In the genomic region with DNA sequence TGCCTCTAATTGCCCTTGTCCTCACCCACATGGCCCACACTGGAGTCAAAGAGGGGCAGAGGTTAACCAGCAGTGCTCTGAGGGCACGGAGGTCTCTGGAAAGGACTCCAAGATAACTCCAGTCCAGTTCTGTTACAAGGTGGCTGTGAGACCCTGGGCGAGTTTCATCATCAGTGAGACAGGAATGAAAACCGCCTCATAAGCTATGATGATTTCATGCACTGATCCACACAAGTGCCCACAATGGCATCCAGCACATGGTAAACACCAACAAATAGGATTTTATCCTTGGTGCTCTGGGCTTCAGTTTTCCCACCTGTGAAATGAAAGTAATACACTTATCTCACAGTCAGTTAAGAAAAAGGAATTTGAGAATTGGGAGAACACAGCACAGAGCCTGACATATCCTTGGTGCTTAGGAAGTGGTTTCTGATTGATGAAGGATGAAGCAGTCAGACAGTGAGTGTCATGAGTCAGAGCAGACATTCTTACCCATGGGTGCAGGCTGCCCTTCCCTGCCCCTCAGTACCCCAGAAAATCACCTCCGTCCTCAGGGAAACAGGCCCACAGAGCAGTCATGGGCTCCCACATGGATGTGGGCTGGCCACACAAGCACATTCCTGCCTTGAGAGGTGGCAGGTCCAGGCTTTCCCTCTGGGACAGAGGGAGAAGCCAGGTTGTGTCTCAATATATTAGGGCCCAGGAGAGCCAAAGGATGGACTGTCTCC, we compare ENCODE assay signal across 17 cellular contexts. TPM values are rescaled to one million over a fixed set of nuclear protein-coding genes. Genes with fewer than 3 reads are reported as not detected.
DNase-seq lines count a peak whose midpoint lies in the region; ATAC-seq and TF ChIP-seq lines count a peak whose summit lies in the region.
"Had no signal": no experiment of that assay in that cellular context is flagged by ENCODE, and none has a peak within 500 bp of the region (broad histone marks: within the 10 kb centered on the region; RNA-seq: fewer than 3 reads in every experiment).

No MANE protein-coding gene starts in this region.

- peak overlapping the region; percentile 35; the same call in 1 of the 2 replicates for H3K27ac ChIP-seq in BLaER1
- H3K27ac ChIP-seq in GM23248: no peak overlapping the region
- H3K27ac ChIP-seq in mammary epithelial cell (ENCODE audit: insufficient read depth, low read depth, low read length): no peak overlapping the region

- H3K36me3 ChIP-seq in BLaER1: no peaks in the 10 kb centered on the region
- H3K36me3 ChIP-seq in GM23248 (ENCODE audit: low read depth): no peaks in the 10 kb centered on the region
- no peaks in the 10 kb centered on the region for H3K36me3 ChIP-seq in mammary epithelial cell (ENCODE audit: insufficient read depth, low read length)
- H3K36me3 ChIP-seq in mucosa of descending colon (ENCODE audit: low read depth): no peaks in the 10 kb centered on the region

- no peaks in the 10 kb centered on the region for H3K79me2 ChIP-seq in GM23248 (ENCODE audit: insufficient read depth)
- H3K79me2 ChIP-seq in mammary epithelial cell (ENCODE audit: insufficient read depth, low read length): no peaks in the 10 kb centered on the region

- H3K4me2 ChIP-seq in BLaER1 (peak overlapping the region; percentile 73), GM23248 (ENCODE audit: unreplicated experiment) (peak overlapping the region; percentile 30), mammary epithelial cell (ENCODE audit: insufficient read depth, low read depth, low read length) (peak overlapping the region; percentile 38)

- H3K4me1 ChIP-seq in BLaER1 (peaks cover 28% of the 10 kb centered on the region), GM23248 (ENCODE audit: insufficient read depth) (peaks cover 41% of the 10 kb centered on the region), mammary epithelial cell (ENCODE audit: insufficient read depth, low read length) (peaks cover 17% of the 10 kb centered on the region), mucosa of descending colon (ENCODE audit: low read depth) (peaks cover 22% of the 10 kb centered on the region)

- H4K20me1 ChIP-seq in BLaER1: no peaks in the 10 kb centered on the region
- H4K20me1 ChIP-seq in GM23248 (ENCODE audit: insufficient read depth): no peaks in the 10 kb centered on the region
- H4K20me1 ChIP-seq in mammary epithelial cell (ENCODE audit: insufficient read depth, low read length): no peaks in the 10 kb centered on the region

- no peaks in the 10 kb centered on the region for H3K9me2 ChIP-seq in GM23248 (ENCODE audit: insufficient read depth)

- no peak overlapping the region for H3K4me3 ChIP-seq in BLaER1
- no peak overlapping the region for H3K4me3 ChIP-seq in GM23248
- no peak overlapping the region for H3K4me3 ChIP-seq in mammary epithelial cell (replicated peaks in 1 of 3; ENCODE audit: insufficient read depth in 1 of 3, low read depth in 2 of 3, low read length in 3 of 3)
- H3K4me3 ChIP-seq in mucosa of descending colon: no peak overlapping the region

- no peak overlapping the region for H2AFZ ChIP-seq in GM23248
- peak overlapping the region; percentile 38 for H2AFZ ChIP-seq in mammary epithelial cell (ENCODE audit: low read depth, low read length)

- H3K9me3 ChIP-seq in BLaER1 (no peaks in the 10 kb centered on the region), GM23248 (ENCODE audit: low read depth) (no peaks in the 10 kb centered on the region), mammary epithelial cell (replicated peaks; ENCODE audit: insufficient read depth, low read length) (no peaks in the 10 kb centered on the region), mucosa of descending colon (no peaks in the 10 kb centered on the region)

- H3K27me3 ChIP-seq in BLaER1 (no peaks in the 10 kb centered on the region), GM23248 (replicated peaks; ENCODE audit: insufficient read depth) (no peaks in the 10 kb centered on the region), mammary epithelial cell (ENCODE audit: insufficient read depth, low read length) (no peaks in the 10 kb centered on the region)

- in situ Hi-C loops in GM23248 (cut with MboI): no loop called here
- in situ Hi-C loops in mammary epithelial cell (cut with MboI; ENCODE audit: low sequenced_read_pairs in 2 of 2): no loop called here

- ATAC-seq in mucosa of descending colon (no peak), HG02759 (IDR thresholded peaks at IDR 0.05; ENCODE audit: unreplicated experiment) (no peak)

- dilution Hi-C loops in mammary epithelial cell (cut with HindIII; ENCODE audit: low sequenced_read_pairs): no loop called here

- no peak for TF ChIP-seq CTCF in mammary epithelial cell (conservative IDR thresholded peaks at IDR 0.05 in 1 of 2, IDR thresholded peaks at IDR 0.05 in 1 of 2; ENCODE audit: extremely low read depth in 1 of 2, insufficient read depth in 1 of 2, low read depth in 1 of 2, low read length in 2 of 2)
- no peak for TF ChIP-seq CTCF in mucosa of descending colon (IDR thresholded peaks at IDR 0.05)

- H3F3A ChIP-seq in GM23248 (ENCODE audit: insufficient read depth): peaks cover 14% of the 10 kb centered on the region

- H3K9ac ChIP-seq in BLaER1 (peak overlapping the region; percentile 38; the same call in 1 of the 2 replicates), GM23248 (no peak overlapping the region), mammary epithelial cell (ENCODE audit: insufficient read depth, low read length) (no peak overlapping the region)

- WGBS in GM23248 (ENCODE audit: low coverage in 1 of 2, low lambda C conversion rate in 2 of 2, missing lambda C conversion rate in 2 of 2), 2 experiments: 73 to 78% methylated on average over 4 of the region's 4 CpGs
- 85% methylated on average over 4 of the region's 4 CpGs for WGBS in mammary epithelial cell (ENCODE audit: low coverage, missing lambda C conversion rate)

- intact Hi-C loops in mammary epithelial cell (cut with micrococcal nuclease) (no loop called here), mucosa of descending colon (cut with DNase I, micrococcal nuclease) (no loop called here)

- BruUV-seq in mammary epithelial cell (replicated peaks; lab: Mats Ljungman, UMichigan): no TSS peak

- CTCF ChIA-PET in mammary epithelial cell (lab: Charles Lee; ENCODE audit: low non-redundant PET): no interaction called here

- peak; percentile 65 for DNase-seq in GM23248
- DNase-seq in mammary epithelial cell: peak; percentile 23
- DNase-seq in myocyte (ENCODE audit: low read depth): peak; percentile 9
- DNase-seq in NCI-H2196 (lab: John Stamatoyannopoulos, UW; ENCODE audit: unreplicated experiment): no peak
- DNase-seq in mucosa of descending colon: no peak
- DNase-seq in T1000 (lab: John Stamatoyannopoulos, UW): no peak
- DNase-seq: activated CD4-positive, alpha-beta T cell treated with anti-CD3 and anti-CD28 coated beads, Interleukin-2, amount 50 U/mL, for 4 hours; effector memory CD4-positive, alpha-beta T cell; foreskin fibroblast; KBM-7; NCI-H1417 treated with DMSO at 0.1 percent for 48 hours; NCI-H510A treated with DMSO at 0.1 percent for 48 hours; stimulated activated CD4-positive, alpha-beta T cell treated with anti-CD3 and anti-CD28 coated beads, Interleukin-2, amount 100 ng/mL, for 24 hours; stimulated activated CD8-positive, alpha-beta memory T cell treated with anti-CD3 and anti-CD28 coated beads, Interleukin-4, amount 100 ng/mL, for 48 hours; T-helper 9 cell had no signal

RNA-seq across cellular contexts. Expression of a gene that starts 48.4 kb away (rescaled TPM):
- 2.1 and 7.5 TPM in 2 replicates for total RNA-seq in GM23248 (2014; rRNA removed; shearing (Covaris generic))
- polyA plus RNA-seq in GM23248 (2016; fragmentation: Nextera tagmentation; extraction: Ambion mirVana) (5.2 and 5.8 TPM in 2 replicates), mammary epithelial cell (0.80 TPM)
- total RNA-seq in mammary epithelial cell (1 to 10 TPM in 1 of 2 donors, under 1 TPM in 1; 0.82 to 2.3 TPM), myocyte (0.21 and 0.53 TPM in 2 replicates), mucosa of descending colon (10 to 100 TPM; 32.0 to 82.0 (median 35.5) TPM)
- not detected for polyA minus RNA-seq in mammary epithelial cell
- polyA plus RNA-seq in myocyte (2012): 1.6 TPM

Comparison
In these comparisons a context has a peak if more than half of its experiments do, and no peak if none do; other contexts are left out.
1. DNase-seq: peak in GM23248 (single experiment), mammary epithelial cell (single experiment) and myocyte (single experiment); none in NCI-H2196 (single experiment), mucosa of descending colon (0 of 3) and T1000 (single experiment).
2. Peak in every context shown above with its lines, with median percentiles within 50 percentile points of each other: H3K4me2 ChIP-seq.